ENCODE assay signal across 9 cellular contexts in the genomic region with DNA sequence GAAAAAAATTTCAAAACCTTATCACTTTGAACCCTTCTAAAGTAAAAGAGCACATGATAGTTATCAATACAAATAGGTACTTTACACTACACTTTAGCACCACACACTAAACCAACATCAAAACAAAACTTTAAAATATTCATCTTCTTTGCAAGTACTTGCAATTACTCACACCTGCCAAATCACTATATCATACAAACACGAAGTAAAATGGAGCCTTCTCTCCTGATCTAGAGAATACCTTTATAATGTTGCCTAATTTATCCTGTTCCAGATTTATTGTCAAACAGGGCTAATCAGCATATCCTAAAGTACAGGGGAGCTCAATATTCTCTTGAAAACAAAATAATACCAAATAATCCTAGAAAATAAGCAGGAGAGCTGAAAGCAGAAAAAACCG. TPM values are rescaled to one million over a fixed set of nuclear protein-coding genes. Genes with fewer than 3 reads are reported as not detected.
DNase-seq lines count a peak whose midpoint lies in the region; ATAC-seq and TF ChIP-seq lines count a peak whose summit lies in the region.
"Had no signal": no experiment of that assay in that cellular context is flagged by ENCODE, and none has a peak within 500 bp of the region (broad histone marks: within the 10 kb centered on the region; RNA-seq: fewer than 3 reads in every experiment).

No MANE protein-coding gene starts in this region.

- H3K9me3 ChIP-seq in CD4-positive, CD25-positive, alpha-beta regulatory T cell (ENCODE audit: control insufficient read depth in 2 of 2, low read length in 2 of 2): no peaks in the 10 kb centered on the region

- peaks cover 12% of the 10 kb centered on the region for H3K36me3 Mint-ChIP-seq in CD4-positive, CD25-positive, alpha-beta regulatory T cell
- H3K36me3 Mint-ChIP-seq in nephron progenitor cell (ENCODE audit: low read depth): peaks cover 16% of the 10 kb centered on the region

- peaks cover 4% of the 10 kb centered on the region for H3K27me3 Mint-ChIP-seq in CD4-positive, CD25-positive, alpha-beta regulatory T cell
- no peaks in the 10 kb centered on the region for H3K27me3 Mint-ChIP-seq in nephron progenitor cell (ENCODE audit: low read depth, poor library complexity)

- H3K27ac ChIP-seq in CD4-positive, CD25-positive, alpha-beta regulatory T cell (ENCODE audit: insufficient read depth, low read length, poor library complexity, severe bottlenecking): peak overlapping the region; percentile 84

- H3K4me3 Mint-ChIP-seq in CD4-positive, CD25-positive, alpha-beta regulatory T cell: peak overlapping the region; percentile 93 to 99 (median 96)
- H3K4me3 Mint-ChIP-seq in nephron progenitor cell: peak overlapping the region; percentile 98

- peak overlapping the region; percentile 94 to 99 (median 97) for H3K27ac Mint-ChIP-seq in CD4-positive, CD25-positive, alpha-beta regulatory T cell
- H3K27ac Mint-ChIP-seq in nephron progenitor cell: peak overlapping the region; percentile 99

- H3K4me3 ChIP-seq in CD4-positive, CD25-positive, alpha-beta regulatory T cell (ENCODE audit: low read depth, low read length): peak overlapping the region; percentile 96
- H3K4me3 ChIP-seq in choroid plexus epithelial cell (ENCODE audit: low read depth, low read length): peak overlapping the region; percentile 88

- peaks cover 14% of the 10 kb centered on the region for H3K36me3 ChIP-seq in CD4-positive, CD25-positive, alpha-beta regulatory T cell (ENCODE audit: control insufficient read depth, insufficient read depth, low read length)

- H3K9me3 Mint-ChIP-seq in CD4-positive, CD25-positive, alpha-beta regulatory T cell: no peaks in the 10 kb centered on the region
- H3K9me3 Mint-ChIP-seq in nephron progenitor cell: no peaks in the 10 kb centered on the region

- H3K27me3 ChIP-seq in CD4-positive, CD25-positive, alpha-beta regulatory T cell (ENCODE audit: control insufficient read depth, insufficient read depth, low read length): no peaks in the 10 kb centered on the region

- TF ChIP-seq CTCF in choroid plexus epithelial cell (conservative IDR thresholded peaks at IDR 0.05; ENCODE audit: low read depth, low read length): no peak
- TF ChIP-seq CTCF in nephron progenitor cell (IDR thresholded peaks at IDR 0.05): no peak

- peaks cover 37 to 69% (median 60%) of the 10 kb centered on the region in 4 donors for H3K4me1 Mint-ChIP-seq in CD4-positive, CD25-positive, alpha-beta regulatory T cell
- H3K4me1 Mint-ChIP-seq in nephron progenitor cell: peaks cover 54% of the 10 kb centered on the region

- no peak for ATAC-seq in CD4-positive, CD25-positive, alpha-beta regulatory T cell (ENCODE audit: low read depth in 2 of 2)

- H3K4me1 ChIP-seq in CD4-positive, CD25-positive, alpha-beta regulatory T cell (ENCODE audit: control insufficient read depth, insufficient read depth, low read length, poor library complexity, severe bottlenecking): peaks cover 62% of the 10 kb centered on the region

- peak in 2 of 3 donors; percentile 9 to 28 for DNase-seq in CD4-positive, CD25-positive, alpha-beta regulatory T cell
- DNase-seq in NAMALWA (ENCODE audit: low spot score) (peak; percentile 39), choroid plexus epithelial cell (ENCODE audit: low read depth) (no peak), nephron progenitor cell (no peak), HuH-7.5 (ENCODE audit: low spot score) (no peak), NOMO-1 (lab: John Stamatoyannopoulos, UW; ENCODE audit: unreplicated experiment in 2 of 2) (no peak), T-helper 9 cell (no peak)
- DNase-seq in activated CD4-positive, CD25-positive, alpha-beta regulatory T cell (lab: John Stamatoyannopoulos, UW): no peak
- DNase-seq: activated CD8-positive, alpha-beta memory T cell treated with anti-CD3 and anti-CD28 coated beads, Interleukin-2, amount 50 U/mL, for 48 hours had no signal

RNA-seq across cellular contexts. Expression of gene RNF145, which starts 3.0 kb away (rescaled TPM):
- 67.9 TPM for total RNA-seq in CD4-positive, CD25-positive, alpha-beta regulatory T cell
- polyA plus RNA-seq in CD4-positive, CD25-positive, alpha-beta regulatory T cell: 10 to 100 TPM in 3 of 4 donors, 1 to 10 TPM in 1; 8.8 to 12.6 (median 11.2) TPM

RNA-seq across cellular contexts. Expression of gene UBLCP1, which starts 56.7 kb away (rescaled TPM):
- total RNA-seq in CD4-positive, CD25-positive, alpha-beta regulatory T cell: 20.5 TPM
- polyA plus RNA-seq in CD4-positive, CD25-positive, alpha-beta regulatory T cell: 10 to 100 TPM; 52.8 to 66.1 (median 60.2) TPM

Comparison
In these comparisons a context has a peak if more than half of its experiments do, and no peak if none do; other contexts are left out.
1. DNase-seq: peak in CD4-positive, CD25-positive, alpha-beta regulatory T cell (2 of 3) and NAMALWA (single experiment); none in choroid plexus epithelial cell (single experiment), nephron progenitor cell (single experiment), HuH-7.5 (single experiment), activated CD4-positive, CD25-positive, alpha-beta regulatory T cell (0 of 4), NOMO-1 (0 of 2) and T-helper 9 cell (single experiment).